ENCODE assay signal across 15 cellular contexts in genomic region chr10:16927536-16927935, GRCh38.
DNase-seq lines count a peak whose midpoint lies in the region; TF ChIP-seq lines count a peak whose summit lies in the region.
"Had no signal": no experiment of that assay in that cellular context is flagged by ENCODE, and none has a peak within 500 bp of the region (broad histone marks: within the 10 kb centered on the region; RNA-seq: fewer than 3 reads in every experiment).

No MANE protein-coding gene starts in this region.

- H2BK12ac ChIP-seq in trophoblast cell (ENCODE audit: low read length), result no peak overlapping the region

- no CpG with 5 or more reads among the region's 4 CpGs for WGBS in trophoblast cell (ENCODE audit: extremely low coverage, insufficient coverage, insufficient read length)

- H4K8ac ChIP-seq in trophoblast cell (ENCODE audit: low read depth, low read length), result no peak overlapping the region

- H4K12ac ChIP-seq in trophoblast cell (ENCODE audit: low read depth, low read length), result no peak overlapping the region

- no peaks in the 10 kb centered on the region for H3K27me3 Mint-ChIP-seq in activated CD4-positive, alpha-beta T cell treated with anti-CD3 and anti-CD28 coated beads, Interleukin-2, amount 10 ng/mL, durations not matched to agents 7 days and 5 days
- no peaks in the 10 kb centered on the region for H3K27me3 Mint-ChIP-seq in nephron progenitor cell (ENCODE audit: low read depth, poor library complexity)
- no peaks in the 10 kb centered on the region for H3K27me3 Mint-ChIP-seq in chondrocyte (ENCODE audit: low read depth)
- H3K27me3 Mint-ChIP-seq: CD8-positive, alpha-beta memory T cell had no signal

- no peaks in the 10 kb centered on the region for H3K9me3 Mint-ChIP-seq in activated CD4-positive, alpha-beta T cell treated with anti-CD3 and anti-CD28 coated beads, Interleukin-2, amount 10 ng/mL, durations not matched to agents 7 days and 5 days
- H3K9me3 Mint-ChIP-seq in nephron progenitor cell (no peaks in the 10 kb centered on the region), chondrocyte (ENCODE audit: low read depth) (no peaks in the 10 kb centered on the region)
- H3K9me3 Mint-ChIP-seq: CD14-positive monocyte; CD8-positive, alpha-beta memory T cell had no signal

- H3K79me1 ChIP-seq in trophoblast cell (ENCODE audit: low read length), result no peaks in the 10 kb centered on the region

- peak overlapping the region; percentile 40 for H3K9ac ChIP-seq in trophoblast cell (ENCODE audit: low read length)
- H3K9ac ChIP-seq: BLaER1, GM23248 had no signal

- no peak overlapping the region for H3K14ac ChIP-seq in trophoblast cell (ENCODE audit: low read length)

- no peaks in the 10 kb centered on the region for H3K79me2 ChIP-seq in trophoblast cell (ENCODE audit: control insufficient read depth, insufficient read depth, low read length, poor library complexity)

- H3K23ac ChIP-seq in trophoblast cell (ENCODE audit: low read length), result no peak overlapping the region

- DNase-seq in activated CD4-positive, alpha-beta T cell treated with anti-CD3 and anti-CD28 coated beads, Interleukin-2, amount 10 ng/mL, durations not matched to agents 7 days and 5 days, result no peak
- no peak for DNase-seq in activated CD4-positive, alpha-beta T cell treated with anti-CD3 and anti-CD28 coated beads, Interleukin-2, amount 50 U/mL, for 48 hours
- DNase-seq in nephron progenitor cell, result no peak
- no peak for DNase-seq in trophoblast cell
- DNase-seq in mucosa of gallbladder (ENCODE audit: low spot score), result no peak
- DNase-seq in chondrocyte (ENCODE audit: low spot score), result no peak
- DNase-seq in CD1c-positive myeloid dendritic cell (ENCODE audit: extremely low spot score), result no peak
- DNase-seq: 8988T; CD8-positive, alpha-beta memory T cell; COR-L47; DMS 273 treated with DMSO at 0.1 percent for 48 hours; GM23248 had no signal

- no peak overlapping the region for H2BK5ac ChIP-seq in trophoblast cell (ENCODE audit: low read depth, low read length, poor library complexity)

- POLR2A ChIA-PET in activated CD4-positive, alpha-beta T cell treated with anti-CD3 and anti-CD28 coated beads, Interleukin-2, amount 10 ng/mL, durations not matched to agents 7 days and 5 days (lab: Charles Lee), result no interaction called here

- TF ChIP-seq CTCF in nephron progenitor cell (IDR thresholded peaks at IDR 0.05), result no peak
- TF ChIP-seq CTCF in chondrocyte (IDR thresholded peaks at IDR 0.05), result no peak

- no peak overlapping the region for H2BK120ac ChIP-seq in trophoblast cell (ENCODE audit: insufficient read depth, low read length, poor library complexity)

- H3K4me3 Mint-ChIP-seq in activated CD4-positive, alpha-beta T cell treated with anti-CD3 and anti-CD28 coated beads, Interleukin-2, amount 10 ng/mL, durations not matched to agents 7 days and 5 days, result no peak overlapping the region
- no peak overlapping the region for H3K4me3 Mint-ChIP-seq in nephron progenitor cell
- no peak overlapping the region for H3K4me3 Mint-ChIP-seq in chondrocyte (ENCODE audit: unreplicated experiment)
- H3K4me3 Mint-ChIP-seq: CD14-positive monocyte; CD8-positive, alpha-beta memory T cell had no signal

- no peak overlapping the region for H3K4me3 ChIP-seq in trophoblast cell (ENCODE audit: low read depth, low read length)
- H3K4me3 ChIP-seq: BLaER1, GM23248, HAP-1 had no signal

- H2AK5ac ChIP-seq in trophoblast cell (ENCODE audit: low read length), result no peak overlapping the region

- H3K27ac ChIP-seq in trophoblast cell (ENCODE audit: low read depth, low read length), result no peak overlapping the region
- H3K27ac ChIP-seq: BLaER1, GM23248 had no signal

- no peak overlapping the region for H3K4me2 ChIP-seq in trophoblast cell (ENCODE audit: low read length)
- H3K4me2 ChIP-seq: BLaER1 had no signal

- H3K36me3 ChIP-seq in trophoblast cell (ENCODE audit: control insufficient read depth in 1 of 2, insufficient read depth in 2 of 2, low read length in 2 of 2), result no peaks in the 10 kb centered on the region
- H3K36me3 ChIP-seq: BLaER1, HAP-1 had no signal

- CTCF ChIA-PET in activated CD4-positive, alpha-beta T cell treated with anti-CD3 and anti-CD28 coated beads, Interleukin-2, amount 10 ng/mL, durations not matched to agents 7 days and 5 days (lab: Charles Lee), result interaction anchor here (0.9 to 1.5 kb wide), 2 partner anchors 10 to 45 kb away, joined by 3 read pairs; no protein-coding TSS in a partner anchor

- no peaks in the 10 kb centered on the region for H3K9me3 ChIP-seq in trophoblast cell (ENCODE audit: insufficient read depth, low read depth, low read length)
- H3K9me3 ChIP-seq: BLaER1, HAP-1 had no signal

- no peak overlapping the region for H3K18ac ChIP-seq in trophoblast cell (ENCODE audit: low read length)

- H4K91ac ChIP-seq in trophoblast cell (ENCODE audit: low read depth, low read length), result no peak overlapping the region

- H3K4ac ChIP-seq in trophoblast cell (ENCODE audit: low read depth, low read length), result no peak overlapping the region

- no peak overlapping the region for H2AFZ ChIP-seq in trophoblast cell (ENCODE audit: insufficient read depth, low read length, poor library complexity)
- H2AFZ ChIP-seq: GM23248 had no signal

- no peaks in the 10 kb centered on the region for H3K36me3 Mint-ChIP-seq in activated CD4-positive, alpha-beta T cell treated with anti-CD3 and anti-CD28 coated beads, Interleukin-2, amount 10 ng/mL, durations not matched to agents 7 days and 5 days (ENCODE audit: low read depth)
- H3K36me3 Mint-ChIP-seq in nephron progenitor cell (ENCODE audit: low read depth), result no peaks in the 10 kb centered on the region
- peaks cover 1% of the 10 kb centered on the region for H3K36me3 Mint-ChIP-seq in chondrocyte (ENCODE audit: low read depth)
- H3K36me3 Mint-ChIP-seq: CD14-positive monocyte had no signal

- no peaks in the 10 kb centered on the region for H3K27me3 ChIP-seq in trophoblast cell (ENCODE audit: insufficient read depth, low read length)
- H3K27me3 ChIP-seq: BLaER1 had no signal

- H3K27ac Mint-ChIP-seq in activated CD4-positive, alpha-beta T cell treated with anti-CD3 and anti-CD28 coated beads, Interleukin-2, amount 10 ng/mL, durations not matched to agents 7 days and 5 days, result peak overlapping the region; percentile 22
- H3K27ac Mint-ChIP-seq in nephron progenitor cell (peak overlapping the region; percentile 12), chondrocyte (ENCODE audit: unreplicated experiment) (no peak overlapping the region)
- H3K27ac Mint-ChIP-seq: CD14-positive monocyte had no signal

- no peaks in the 10 kb centered on the region for H3K4me1 Mint-ChIP-seq in activated CD4-positive, alpha-beta T cell treated with anti-CD3 and anti-CD28 coated beads, Interleukin-2, amount 10 ng/mL, durations not matched to agents 7 days and 5 days
- H3K4me1 Mint-ChIP-seq in nephron progenitor cell, result peaks cover 17% of the 10 kb centered on the region
- no peaks in the 10 kb centered on the region for H3K4me1 Mint-ChIP-seq in chondrocyte (ENCODE audit: low read depth)
- H3K4me1 Mint-ChIP-seq: CD14-positive monocyte; CD8-positive, alpha-beta memory T cell had no signal

- H3K4me1 ChIP-seq in trophoblast cell (ENCODE audit: control insufficient read depth in 1 of 2, insufficient read depth in 2 of 2, low read length in 2 of 2), result no peaks in the 10 kb centered on the region
- H3K4me1 ChIP-seq: HAP-1 had no signal
